ENCODE assay signal across 24 cellular contexts in genomic region chr7:81005254-81005653, GRCh38.
"Had no signal": no experiment of that assay in that cellular context is flagged by ENCODE, and none has a peak within 500 bp of the region (broad histone marks: within the 10 kb centered on the region; RNA-seq: fewer than 3 reads in every experiment).

No MANE protein-coding gene starts in this region.

- H3K9me3 Mint-ChIP-seq: T-helper 1 cell treated with Interleukin-12 subunit alpha and Interleukin-12 subunit beta and Interleukin-4 antibody, amounts not matched to agents 30 μg/mL and 1 μg/mL, for 36 hours had no signal

- H3K4me1 Mint-ChIP-seq: activated T-helper 17 cell treated with anti-CD3 and anti-CD28 coated beads, Interleukin-2, amount 50 U/mL, for 72 hours; naive thymus-derived CD8-positive, alpha-beta T cell; WTC11 had no signal

- H3K4me1 ChIP-seq: adrenal gland, breast epithelium, colonic mucosa, esophagus squamous epithelium, thyroid gland had no signal

- H3K27ac Mint-ChIP-seq: activated naive CD8-positive, alpha-beta T cell; activated T-cell treated with anti-CD3 and anti-CD28 coated beads, Interleukin-2, amount 50 U/mL, for 24 hours; activated T-helper 17 cell treated with anti-CD3 and anti-CD28 coated beads, Interleukin-2, amount 50 U/mL, for 72 hours; naive thymus-derived CD8-positive, alpha-beta T cell; progenitor cell of endocrine pancreas; T-helper 1 cell treated with Interleukin-12 subunit alpha and Interleukin-12 subunit beta and Interleukin-4 antibody, amounts not matched to agents 30 μg/mL and 1 μg/mL, for 36 hours; WTC11 had no signal

- ATAC-seq: activated T-helper 17 cell treated with anti-CD3 and anti-CD28 coated beads, Interleukin-2, amount 50 U/mL, for 72 hours; left lobe of liver; naive thymus-derived CD8-positive, alpha-beta T cell; stimulated activated naive CD8-positive, alpha-beta T cell treated with anti-CD3 and anti-CD28 coated beads, Interleukin-15, Interleukin-2, amounts not matched to agents 100 U/mL and 50 U/mL, for 24 hours; WTC11 had no signal

- H3K36me3 Mint-ChIP-seq: activated naive CD8-positive, alpha-beta T cell had no signal

- H3K4me3 ChIP-seq: adrenal gland, breast epithelium, colonic mucosa, dorsolateral prefrontal cortex, esophagus squamous epithelium, thyroid gland had no signal

- H3K27me3 ChIP-seq: adrenal gland, breast epithelium, colonic mucosa, dorsolateral prefrontal cortex, esophagus squamous epithelium, thyroid gland had no signal

- H3K9me3 ChIP-seq: adrenal gland, breast epithelium, colonic mucosa, esophagus squamous epithelium, thyroid gland had no signal

- H3K36me3 ChIP-seq: adrenal gland, breast epithelium, colonic mucosa, esophagus squamous epithelium, thyroid gland had no signal

- H3K4me3 Mint-ChIP-seq: activated naive CD8-positive, alpha-beta T cell; activated T-cell treated with anti-CD3 and anti-CD28 coated beads, Interleukin-2, amount 50 U/mL, for 24 hours; activated T-helper 17 cell treated with anti-CD3 and anti-CD28 coated beads, Interleukin-2, amount 50 U/mL, for 72 hours; mesothelial cell of epicardium; naive thymus-derived CD8-positive, alpha-beta T cell; T-helper 1 cell treated with Interleukin-12 subunit alpha and Interleukin-12 subunit beta and Interleukin-4 antibody, amounts not matched to agents 30 μg/mL and 1 μg/mL, for 36 hours; WTC11 had no signal

- DNase-seq: activated CD4-positive, alpha-beta T cell treated with anti-CD3 and anti-CD28 coated beads, Interleukin-2, amount 50 U/mL, for 4 hours; activated CD8-positive, alpha-beta memory T cell treated with anti-CD3 and anti-CD28 coated beads for 24 hours; activated CD8-positive, alpha-beta memory T cell treated with anti-CD3 and anti-CD28 coated beads, Interleukin-2, amount 50 U/mL, for 4 hours; activated T-cell treated with anti-CD3 and anti-CD28 coated beads, Interleukin-2, amount 50 U/mL, for 24 hours; adrenal gland; colonic mucosa; dorsolateral prefrontal cortex; esophagus squamous epithelium; kidney; naive thymus-derived CD8-positive, alpha-beta T cell; stimulated activated CD4-positive, alpha-beta T cell treated with anti-CD3 and anti-CD28 coated beads, Interleukin-12 subunit alpha, Interleukin-12 subunit beta, amount 100 ng/mL, for 4 hours; stimulated activated CD4-positive, alpha-beta T cell treated with anti-CD3 and anti-CD28 coated beads, Interleukin-4, amount 100 ng/mL, for 4 hours; stimulated activated naive CD8-positive, alpha-beta T cell treated with anti-CD3 and anti-CD28 coated beads, Interleukin-15, Interleukin-2, amounts not matched to agents 100 U/mL and 50 U/mL, for 24 hours; substantia nigra; T1000; thyroid gland had no signal

- H3K27me3 Mint-ChIP-seq: activated naive CD8-positive, alpha-beta T cell; activated T-cell treated with anti-CD3 and anti-CD28 coated beads, Interleukin-2, amount 50 U/mL, for 24 hours; activated T-helper 17 cell treated with anti-CD3 and anti-CD28 coated beads, Interleukin-2, amount 50 U/mL, for 72 hours; naive thymus-derived CD8-positive, alpha-beta T cell; progenitor cell of endocrine pancreas had no signal

- H3K27ac ChIP-seq: adrenal gland, breast epithelium, colonic mucosa, dorsolateral prefrontal cortex, esophagus squamous epithelium, thyroid gland had no signal
